1 cellular context compared by ENCODE assay signal in genomic region chr4:73435984-73436383, GRCh38.
TF ChIP-seq lines count a peak whose summit lies in the region.

Gene AFP (plus strand): TSS chr4:73436221. CDS start chr4:73436263, 42 bp downstream.

TF ChIP-seq in HepG2, 621 proteins besides CTCF, POLR2A, EP300 and RAD21 (continued from another document and continues in another):
- TF ChIP-seq ZNF850 (CRISPR knock-in tag; conservative IDR thresholded peaks at IDR 0.05) = no peak
- TF ChIP-seq EZH2 (conservative IDR thresholded peaks at IDR 0.05; ENCODE audit: low read depth, low read length) = no peak
- TF ChIP-seq ZFX (CRISPR knock-in tag; IDR thresholded peaks at IDR 0.05; ENCODE audit: low read depth) = no peak
- TF ChIP-seq ZKSCAN5 (CRISPR knock-in tag; IDR thresholded peaks at IDR 0.05) = no peak
- TF ChIP-seq SSRP1 (CRISPR knock-in tag; IDR thresholded peaks at IDR 0.05) = no peak
- TF ChIP-seq ZNF431 (CRISPR knock-in tag; IDR thresholded peaks at IDR 0.05; ENCODE audit: borderline replicate concordance, low read depth) = no peak
- TF ChIP-seq, protein P1, sequence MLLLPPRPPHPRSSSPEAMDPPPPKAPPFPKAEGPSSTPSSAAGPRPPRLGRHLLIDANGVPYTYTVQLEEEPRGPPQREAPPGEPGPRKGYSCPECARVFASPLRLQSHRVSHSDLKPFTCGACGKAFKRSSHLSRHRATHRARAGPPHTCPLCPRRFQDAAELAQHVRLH (CRISPR knock-in tag; IDR thresholded peaks at IDR 0.05; ENCODE audit: borderline replicate concordance, low read depth) = no peak
- TF ChIP-seq ZNF605 (CRISPR knock-in tag; IDR thresholded peaks at IDR 0.05) = no peak
- TF ChIP-seq FOXK1 (CRISPR knock-in tag; IDR thresholded peaks at IDR 0.05; ENCODE audit: borderline replicate concordance, low read depth) = no peak
- peak; percentile 62; the same call in 1 of the 2 replicates for TF ChIP-seq NKX3-1 (CRISPR knock-in tag; IDR thresholded peaks at IDR 0.05)
- TF ChIP-seq, protein P2, sequence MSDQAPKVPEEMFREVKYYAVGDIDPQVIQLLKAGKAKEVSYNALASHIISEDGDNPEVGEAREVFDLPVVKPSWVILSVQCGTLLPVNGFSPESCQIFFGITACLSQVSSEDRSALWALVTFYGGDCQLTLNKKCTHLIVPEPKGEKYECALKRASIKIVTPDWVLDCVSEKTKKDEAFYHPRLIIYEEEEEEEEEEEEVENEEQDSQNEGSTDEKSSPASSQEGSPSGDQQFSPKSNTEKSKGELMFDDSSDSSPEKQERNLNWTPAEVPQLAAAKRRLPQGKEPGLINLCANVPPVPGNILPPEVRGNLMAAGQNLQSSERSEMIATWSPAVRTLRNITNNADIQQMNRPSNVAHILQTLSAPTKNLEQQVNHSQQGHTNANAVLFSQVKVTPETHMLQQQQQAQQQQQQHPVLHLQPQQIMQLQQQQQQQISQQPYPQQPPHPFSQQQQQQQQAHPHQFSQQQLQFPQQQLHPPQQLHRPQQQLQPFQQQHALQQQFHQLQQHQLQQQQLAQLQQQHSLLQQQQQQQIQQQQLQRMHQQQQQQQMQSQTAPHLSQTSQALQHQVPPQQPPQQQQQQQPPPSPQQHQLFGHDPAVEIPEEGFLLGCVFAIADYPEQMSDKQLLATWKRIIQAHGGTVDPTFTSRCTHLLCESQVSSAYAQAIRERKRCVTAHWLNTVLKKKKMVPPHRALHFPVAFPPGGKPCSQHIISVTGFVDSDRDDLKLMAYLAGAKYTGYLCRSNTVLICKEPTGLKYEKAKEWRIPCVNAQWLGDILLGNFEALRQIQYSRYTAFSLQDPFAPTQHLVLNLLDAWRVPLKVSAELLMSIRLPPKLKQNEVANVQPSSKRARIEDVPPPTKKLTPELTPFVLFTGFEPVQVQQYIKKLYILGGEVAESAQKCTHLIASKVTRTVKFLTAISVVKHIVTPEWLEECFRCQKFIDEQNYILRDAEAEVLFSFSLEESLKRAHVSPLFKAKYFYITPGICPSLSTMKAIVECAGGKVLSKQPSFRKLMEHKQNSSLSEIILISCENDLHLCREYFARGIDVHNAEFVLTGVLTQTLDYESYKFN (CRISPR knock-in tag; conservative IDR thresholded peaks at IDR 0.05) = peak; percentile 50
- TF ChIP-seq ZNF564 (CRISPR knock-in tag; IDR thresholded peaks at IDR 0.05) = no peak
- TF ChIP-seq ZNF263 (CRISPR knock-in tag; IDR thresholded peaks at IDR 0.05) = no peak
- no peak for TF ChIP-seq DZIP1 (CRISPR knock-in tag; IDR thresholded peaks at IDR 0.05)
- TF ChIP-seq GABPA (IDR thresholded peaks at IDR 0.05; ENCODE audit: low read depth, low read length) = no peak
- no peak for TF ChIP-seq GABPA (CRISPR knock-in tag; IDR thresholded peaks at IDR 0.05; ENCODE audit: low read depth)
- TF ChIP-seq POGZ (CRISPR knock-in tag; IDR thresholded peaks at IDR 0.05) = no peak
- TF ChIP-seq ELF4 (CRISPR knock-in tag; IDR thresholded peaks at IDR 0.05; ENCODE audit: borderline replicate concordance) = no peak
- TF ChIP-seq, protein P3, sequence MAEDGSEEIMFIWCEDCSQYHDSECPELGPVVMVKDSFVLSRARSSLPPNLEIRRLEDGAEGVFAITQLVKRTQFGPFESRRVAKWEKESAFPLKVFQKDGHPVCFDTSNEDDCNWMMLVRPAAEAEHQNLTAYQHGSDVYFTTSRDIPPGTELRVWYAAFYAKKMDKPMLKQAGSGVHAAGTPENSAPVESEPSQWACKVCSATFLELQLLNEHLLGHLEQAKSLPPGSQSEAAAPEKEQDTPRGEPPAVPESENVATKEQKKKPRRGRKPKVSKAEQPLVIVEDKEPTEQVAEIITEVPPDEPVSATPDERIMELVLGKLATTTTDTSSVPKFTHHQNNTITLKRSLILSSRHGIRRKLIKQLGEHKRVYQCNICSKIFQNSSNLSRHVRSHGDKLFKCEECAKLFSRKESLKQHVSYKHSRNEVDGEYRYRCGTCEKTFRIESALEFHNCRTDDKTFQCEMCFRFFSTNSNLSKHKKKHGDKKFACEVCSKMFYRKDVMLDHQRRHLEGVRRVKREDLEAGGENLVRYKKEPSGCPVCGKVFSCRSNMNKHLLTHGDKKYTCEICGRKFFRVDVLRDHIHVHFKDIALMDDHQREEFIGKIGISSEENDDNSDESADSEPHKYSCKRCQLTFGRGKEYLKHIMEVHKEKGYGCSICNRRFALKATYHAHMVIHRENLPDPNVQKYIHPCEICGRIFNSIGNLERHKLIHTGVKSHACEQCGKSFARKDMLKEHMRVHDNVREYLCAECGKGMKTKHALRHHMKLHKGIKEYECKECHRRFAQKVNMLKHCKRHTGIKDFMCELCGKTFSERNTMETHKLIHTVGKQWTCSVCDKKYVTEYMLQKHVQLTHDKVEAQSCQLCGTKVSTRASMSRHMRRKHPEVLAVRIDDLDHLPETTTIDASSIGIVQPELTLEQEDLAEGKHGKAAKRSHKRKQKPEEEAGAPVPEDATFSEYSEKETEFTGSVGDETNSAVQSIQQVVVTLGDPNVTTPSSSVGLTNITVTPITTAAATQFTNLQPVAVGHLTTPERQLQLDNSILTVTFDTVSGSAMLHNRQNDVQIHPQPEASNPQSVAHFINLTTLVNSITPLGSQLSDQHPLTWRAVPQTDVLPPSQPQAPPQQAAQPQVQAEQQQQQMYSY (CRISPR knock-in tag; IDR thresholded peaks at IDR 0.05) = no peak
- no peak for TF ChIP-seq ZNF674 (CRISPR knock-in tag; IDR thresholded peaks at IDR 0.05; ENCODE audit: low read depth)
- TF ChIP-seq RERE (CRISPR knock-in tag; IDR thresholded peaks at IDR 0.05; ENCODE audit: low read depth) = no peak
- TF ChIP-seq, protein P4, sequence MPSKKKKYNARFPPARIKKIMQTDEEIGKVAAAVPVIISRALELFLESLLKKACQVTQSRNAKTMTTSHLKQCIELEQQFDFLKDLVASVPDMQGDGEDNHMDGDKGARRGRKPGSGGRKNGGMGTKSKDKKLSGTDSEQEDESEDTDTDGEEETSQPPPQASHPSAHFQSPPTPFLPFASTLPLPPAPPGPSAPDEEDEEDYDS (CRISPR knock-in tag; IDR thresholded peaks at IDR 0.05) = peak; percentile 92
- TF ChIP-seq ZBTB4 (CRISPR knock-in tag; IDR thresholded peaks at IDR 0.05; ENCODE audit: borderline replicate concordance) = no peak
- no peak for TF ChIP-seq ZNF7 (CRISPR knock-in tag; IDR thresholded peaks at IDR 0.05)
- TF ChIP-seq ZFP82 (CRISPR knock-in tag; IDR thresholded peaks at IDR 0.05; ENCODE audit: borderline replicate concordance) = no peak
- TF ChIP-seq ZNF337 (CRISPR knock-in tag; IDR thresholded peaks at IDR 0.05; ENCODE audit: borderline replicate concordance, low read depth) = no peak
- no peak for TF ChIP-seq ZBTB8A (CRISPR knock-in tag; IDR thresholded peaks at IDR 0.05; ENCODE audit: borderline replicate concordance, low read depth)
- no peak for TF ChIP-seq ZNF234 (CRISPR knock-in tag; conservative IDR thresholded peaks at IDR 0.05)
- TF ChIP-seq, protein P5, sequence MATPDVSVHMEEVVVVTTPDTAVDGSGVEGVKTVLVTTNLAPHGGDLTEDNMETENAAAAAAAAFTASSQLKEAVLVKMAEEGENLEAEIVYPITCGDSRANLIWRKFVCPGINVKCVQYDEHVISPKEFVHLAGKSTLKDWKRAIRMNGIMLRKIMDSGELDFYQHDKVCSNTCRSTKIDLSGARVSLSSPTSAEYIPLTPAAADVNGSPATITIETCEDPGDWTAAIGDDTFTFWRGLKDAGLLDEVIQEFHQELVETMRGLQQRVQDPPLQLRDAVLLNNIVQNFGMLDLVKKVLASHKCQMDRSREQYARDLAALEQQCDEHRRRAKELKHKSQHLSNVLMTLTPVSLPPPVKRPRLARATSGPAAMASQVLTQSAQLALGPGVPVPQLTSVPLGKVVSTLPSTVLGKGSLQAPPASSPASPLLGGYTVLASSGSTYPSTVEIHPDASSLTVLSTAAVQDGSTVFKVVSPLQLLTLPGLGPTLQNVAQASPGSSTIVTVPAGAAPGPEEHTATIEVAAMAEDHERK (CRISPR knock-in tag; IDR thresholded peaks at IDR 0.05; ENCODE audit: low read depth) = no peak
- TF ChIP-seq, protein P6, sequence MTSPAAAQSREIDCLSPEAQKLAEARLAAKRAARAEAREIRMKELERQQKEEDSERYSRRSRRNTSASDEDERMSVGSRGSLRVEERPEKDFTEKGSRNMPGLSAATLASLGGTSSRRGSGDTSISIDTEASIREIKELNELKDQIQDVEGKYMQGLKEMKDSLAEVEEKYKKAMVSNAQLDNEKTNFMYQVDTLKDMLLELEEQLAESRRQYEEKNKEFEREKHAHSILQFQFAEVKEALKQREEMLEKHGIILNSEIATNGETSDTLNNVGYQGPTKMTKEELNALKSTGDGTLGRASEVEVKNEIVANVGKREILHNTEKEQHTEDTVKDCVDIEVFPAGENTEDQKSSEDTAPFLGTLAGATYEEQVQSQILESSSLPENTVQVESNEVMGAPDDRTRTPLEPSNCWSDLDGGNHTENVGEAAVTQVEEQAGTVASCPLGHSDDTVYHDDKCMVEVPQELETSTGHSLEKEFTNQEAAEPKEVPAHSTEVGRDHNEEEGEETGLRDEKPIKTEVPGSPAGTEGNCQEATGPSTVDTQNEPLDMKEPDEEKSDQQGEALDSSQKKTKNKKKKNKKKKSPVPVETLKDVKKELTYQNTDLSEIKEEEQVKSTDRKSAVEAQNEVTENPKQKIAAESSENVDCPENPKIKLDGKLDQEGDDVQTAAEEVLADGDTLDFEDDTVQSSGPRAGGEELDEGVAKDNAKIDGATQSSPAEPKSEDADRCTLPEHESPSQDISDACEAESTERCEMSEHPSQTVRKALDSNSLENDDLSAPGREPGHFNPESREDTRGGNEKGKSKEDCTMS (CRISPR knock-in tag; conservative IDR thresholded peaks at IDR 0.05) = no peak
- TF ChIP-seq JUNB (CRISPR knock-in tag; IDR thresholded peaks at IDR 0.05; ENCODE audit: borderline replicate concordance) = no peak
- no peak for TF ChIP-seq RCOR2 (CRISPR knock-in tag; IDR thresholded peaks at IDR 0.05)
- TF ChIP-seq ZNF629 (CRISPR knock-in tag; conservative IDR thresholded peaks at IDR 0.05) = no peak
